In the genomic region with DNA sequence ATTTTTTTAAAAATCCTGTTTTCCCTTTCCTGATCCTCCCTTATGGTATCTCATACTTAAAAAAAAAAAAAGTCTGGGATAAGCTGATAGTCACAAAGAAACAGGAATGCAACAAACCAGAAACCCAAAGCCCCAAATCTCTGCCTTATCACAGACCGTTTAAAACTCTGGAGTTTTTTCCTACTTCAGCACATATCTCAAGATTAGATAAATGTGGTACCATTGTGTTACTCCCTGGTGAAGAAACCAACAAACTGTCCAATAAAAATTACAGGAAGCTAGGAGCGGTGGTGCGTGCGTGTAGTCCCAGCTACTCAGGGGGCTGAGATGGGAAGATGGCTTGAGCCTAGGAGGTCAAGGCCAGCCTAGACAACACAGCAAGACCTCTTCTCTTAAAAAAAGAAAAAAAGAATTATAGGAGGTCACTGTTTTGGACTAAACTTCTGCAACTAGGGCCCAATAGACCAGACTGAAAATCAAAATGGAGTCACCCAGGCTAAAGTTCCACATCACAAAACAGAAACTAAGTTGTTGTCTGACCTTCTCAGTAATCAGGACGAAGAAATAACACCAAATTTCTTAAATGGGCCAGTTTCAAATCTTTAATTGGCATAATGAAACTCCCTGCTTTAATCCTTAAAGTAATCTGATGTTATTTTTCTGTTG, we compare ENCODE assay signal across 9 cellular contexts. TPM values are rescaled to one million over a fixed set of nuclear protein-coding genes. Genes with fewer than 3 reads are reported as not detected.
A peak's percentile ranks its signal among the peaks of the same experiment; 100 is the strongest.
DNase-seq lines count a peak whose midpoint lies in the region; ATAC-seq and TF ChIP-seq lines count a peak whose summit lies in the region.
"Had no signal": no experiment of that assay in that cellular context is flagged by ENCODE, and none has a peak within 500 bp of the region (broad histone marks: within the 10 kb centered on the region; RNA-seq: fewer than 3 reads in every experiment).

No MANE protein-coding gene starts in this region.

- peak overlapping the region; percentile 79 for H3K27ac ChIP-seq in C4-2B
- H3K27ac ChIP-seq in PC-3 (ENCODE audit: low read length): peak overlapping the region; percentile 83

- no peaks in the 10 kb centered on the region for H3K9me3 ChIP-seq in PC-3 (ENCODE audit: low read length)

- H3K4me1 ChIP-seq in PC-3 (ENCODE audit: insufficient read depth, low read length): peaks cover 16% of the 10 kb centered on the region

- H3K4me3 Mint-ChIP-seq in activated CD8-positive, alpha-beta T cell treated with anti-CD3 and anti-CD28 coated beads for 36 hours: no peak overlapping the region

- no peaks in the 10 kb centered on the region for H4K20me1 ChIP-seq in PC-3 (ENCODE audit: low read length)

- no peak overlapping the region for H3K27ac Mint-ChIP-seq in activated CD8-positive, alpha-beta T cell treated with anti-CD3 and anti-CD28 coated beads for 36 hours

- H2AFZ ChIP-seq in PC-3 (ENCODE audit: low read length): no peak overlapping the region

- peaks cover 29% of the 10 kb centered on the region for H3K4me1 Mint-ChIP-seq in activated CD8-positive, alpha-beta T cell treated with anti-CD3 and anti-CD28 coated beads for 36 hours (ENCODE audit: low read depth)

- H3K4me2 ChIP-seq in PC-3 (ENCODE audit: low read length): peak overlapping the region; percentile 54

- CTCF ChIA-PET in PC-3 (lab: Charles Lee): no interaction called here
- CTCF ChIA-PET in activated CD8-positive, alpha-beta T cell treated with anti-CD3 and anti-CD28 coated beads for 36 hours (lab: Charles Lee): interaction anchor here (0.6 to 1.3 kb wide), 3 partner anchors 33 to 603 kb away, joined by 3 to 4 read pairs (median 3); no protein-coding TSS in a partner anchor

- H3K9me3 Mint-ChIP-seq in activated CD8-positive, alpha-beta T cell treated with anti-CD3 and anti-CD28 coated beads for 36 hours: no peaks in the 10 kb centered on the region

- ATAC-seq in PC-3: no peak
- peak; percentile 17 for ATAC-seq in omental fat pad (ENCODE audit: low FRiP score)
- no peak for ATAC-seq in activated CD8-positive, alpha-beta T cell treated with anti-CD3 and anti-CD28 coated beads for 36 hours
- no peak for ATAC-seq in GM18517 (IDR thresholded peaks at IDR 0.05; ENCODE audit: unreplicated experiment)

- no peak for DNase-seq in PC-3
- DNase-seq in epithelial cell of esophagus (ENCODE audit: low read depth): no peak
- no peak for DNase-seq in omental fat pad (ENCODE audit: low spot score)
- no peak for DNase-seq in activated CD8-positive, alpha-beta T cell treated with anti-CD3 and anti-CD28 coated beads for 36 hours
- no peak for DNase-seq in NCI-H446 (lab: John Stamatoyannopoulos, UW)
- DNase-seq in NK-92 (lab: John Stamatoyannopoulos, UW; ENCODE audit: unreplicated experiment): no peak
- DNase-seq: COR-L47 had no signal

- BruUV-seq in PC-3 (replicated peaks; lab: Mats Ljungman, UMichigan): no TSS peak

- no peaks in the 10 kb centered on the region for H3K27me3 ChIP-seq in PC-3 (ENCODE audit: low read length)

- H3K9ac ChIP-seq in PC-3 (ENCODE audit: low read length): peak overlapping the region; percentile 35

- H3K4me3 ChIP-seq in PC-3 (ENCODE audit: low read length) (peak overlapping the region; percentile 39; the same call in 1 of the 2 replicates), epithelial cell of esophagus (ENCODE audit: low read length) (peak overlapping the region; percentile 36)

- no peak for TF ChIP-seq CTCF in C4-2B (conservative IDR thresholded peaks at IDR 0.05)
- no peak for TF ChIP-seq CTCF in PC-3 (conservative IDR thresholded peaks at IDR 0.05; ENCODE audit: low read depth, low read length)
- no peak for TF ChIP-seq CTCF in epithelial cell of esophagus (IDR thresholded peaks at IDR 0.05; ENCODE audit: insufficient read depth, low read depth, low read length, missing control alignments)
- no peak for TF ChIP-seq CTCF in omental fat pad (IDR thresholded peaks at IDR 0.05)
- TF ChIP-seq CTCF in activated CD8-positive, alpha-beta T cell treated with anti-CD3 and anti-CD28 coated beads for 36 hours (IDR thresholded peaks at IDR 0.05): no peak

- POLR2A ChIA-PET in PC-3 (lab: Charles Lee; ENCODE audit: unreplicated experiment): interaction anchor here (0.5 kb wide), 1 partner anchor 332 kb away, joined by 3 read pairs; no protein-coding TSS in a partner anchor
- POLR2A ChIA-PET in activated CD8-positive, alpha-beta T cell treated with anti-CD3 and anti-CD28 coated beads for 36 hours (lab: Charles Lee): interaction anchor here (0.7 kb wide), 1 partner anchor 77 kb away, joined by 3 read pairs; no protein-coding TSS in a partner anchor

- no peaks in the 10 kb centered on the region for H3K27me3 Mint-ChIP-seq in activated CD8-positive, alpha-beta T cell treated with anti-CD3 and anti-CD28 coated beads for 36 hours

- H3K36me3 Mint-ChIP-seq in activated CD8-positive, alpha-beta T cell treated with anti-CD3 and anti-CD28 coated beads for 36 hours (ENCODE audit: low read depth): no peaks in the 10 kb centered on the region

- no peaks in the 10 kb centered on the region for H3K9me2 ChIP-seq in PC-3 (replicated peaks; ENCODE audit: low read length)

- no peaks in the 10 kb centered on the region for H3F3A ChIP-seq in PC-3 (ENCODE audit: low read length, unreplicated experiment)

- H3K79me2 ChIP-seq in PC-3 (ENCODE audit: low read length): peaks cover 5% of the 10 kb centered on the region; the same call in 1 of the 2 replicates

- intact Hi-C loops in PC-3 (cut with micrococcal nuclease): loop anchor here (10.0 kb wide), 2 partner anchors 47 to 263 kb away; a partner anchor contains a TSS
- intact Hi-C loops in activated CD8-positive, alpha-beta T cell treated with anti-CD3 and anti-CD28 coated beads for 36 hours (cut with micrococcal nuclease): no loop called here

- no peaks in the 10 kb centered on the region for H3K36me3 ChIP-seq in PC-3 (ENCODE audit: low read depth, low read length)

RNA-seq across cellular contexts. Expression of a gene that starts 51.9 kb away (rescaled TPM):
- total RNA-seq in PC-3 (2014; rRNA removed): 34.7 and 47.6 TPM in 2 replicates
- 100 to 1,000 TPM in 1 of 4 donors, 10 to 100 TPM in 3; 51.0 to 124 (median 55.5) TPM for total RNA-seq in omental fat pad
- total RNA-seq in activated CD8-positive, alpha-beta T cell treated with anti-CD3 and anti-CD28 coated beads for 36 hours: under 1 TPM; 0.13 to 0.74 TPM

Comparison
In these comparisons a context has a peak if more than half of its experiments do, and no peak if none do; other contexts are left out.
1. RNA of a gene that starts 51.9 kb away (total RNA-seq): 51.0 to 124 TPM in omental fat pad and 34.7 to 47.6 TPM in PC-3; 0.13 to 0.74 TPM in activated CD8-positive, alpha-beta T cell treated with anti-CD3 and anti-CD28 coated beads for 36 hours; every median in the first group is over 10 times any median in the second.